10 cellular contexts compared by ENCODE assay signal in genomic region chr19:44745887-44746600, GRCh38. TPM values are rescaled to one million over a fixed set of nuclear protein-coding genes. Genes with fewer than 3 reads are reported as not detected.
A peak's percentile ranks its signal among the peaks of the same experiment; 100 is the strongest.
DNase-seq lines count a peak whose midpoint lies in the region; ATAC-seq and TF ChIP-seq lines count a peak whose summit lies in the region.
"Had no signal": no experiment of that assay in that cellular context is flagged by ENCODE, and none has a peak within 500 bp of the region (broad histone marks: within the 10 kb centered on the region; RNA-seq: fewer than 3 reads in every experiment).

No MANE protein-coding gene starts in this region.

- 72 to 86% methylated on average over 3 to 4 of the region's 4 CpGs for WGBS in GM23248 (ENCODE audit: low coverage in 1 of 2, low lambda C conversion rate in 2 of 2, missing lambda C conversion rate in 2 of 2), 2 experiments

- H3K27ac Mint-ChIP-seq in activated T-helper 1 cell treated with anti-CD3 and anti-CD28 coated beads, Interleukin-12 subunit alpha, Interleukin-12 subunit beta, Interleukin-2, Interleukin-4 antibody, amounts not matched to agents 30 ng/mL and 10 ng/mL and 1 ng/mL, durations not matched to agents 14 hours and 24 hours and 36 hours = peak overlapping the region; percentile 46

- peaks cover 23% of the 10 kb centered on the region for H3K79me2 ChIP-seq in GM23248 (ENCODE audit: insufficient read depth)

- peak overlapping the region; percentile 32 for H3K4me3 Mint-ChIP-seq in activated T-helper 1 cell treated with anti-CD3 and anti-CD28 coated beads, Interleukin-12 subunit alpha, Interleukin-12 subunit beta, Interleukin-2, Interleukin-4 antibody, amounts not matched to agents 30 ng/mL and 10 ng/mL and 1 ng/mL, durations not matched to agents 14 hours and 24 hours and 36 hours

- no peaks in the 10 kb centered on the region for H3K9me2 ChIP-seq in GM23248 (ENCODE audit: insufficient read depth)

- no peak for TF ChIP-seq CTCF in left lung (IDR thresholded peaks at IDR 0.05)

- in situ Hi-C loops in GM23248 (cut with MboI) = no loop called here

- DNase-seq in GM23248 (no peak), left lung (no peak), ecto neural progenitor cell (ENCODE audit: low spot score) (no peak), substantia nigra (lab: John Stamatoyannopoulos, UW) (no peak)
- no peak for DNase-seq in activated T-helper 1 cell treated with anti-CD3 and anti-CD28 coated beads, Interleukin-12 subunit alpha, Interleukin-12 subunit beta, Interleukin-2, Interleukin-4 antibody, amounts not matched to agents 30 ng/mL and 10 ng/mL and 1 ng/mL, durations not matched to agents 14 hours and 24 hours and 36 hours (ENCODE audit: low spot score)
- no peak for DNase-seq in stimulated activated CD4-positive, alpha-beta T cell treated with anti-CD3 and anti-CD28 coated beads, Interleukin-2, amount 100 ng/mL, for 24 hours

- no peaks in the 10 kb centered on the region for H4K20me1 ChIP-seq in GM23248 (ENCODE audit: insufficient read depth)

- H3K4me1 ChIP-seq in GM23248 (ENCODE audit: insufficient read depth) = peaks cover 41% of the 10 kb centered on the region
- H3K4me1 ChIP-seq in left lung = peaks cover 48 to 80% of the 10 kb centered on the region in 2 donors

- H2AFZ ChIP-seq in GM23248 = no peak overlapping the region

- peak overlapping the region; percentile 74 for H3K9ac ChIP-seq in GM23248

- H3K27ac ChIP-seq in GM23248 (0 out of 2 replicates have a peak overlapping the region, but pooled peaks have one; percentile 83), left lung (peak overlapping the region; percentile 93 to 97), skin epidermis (peak overlapping the region in 20 of 21 experiments; percentile 16 to 99 (median 97)), substantia nigra (ENCODE audit: low read depth, low read length, poor library complexity, severe bottlenecking) (no peak overlapping the region)

- intact Hi-C loops in activated T-helper 1 cell treated with anti-CD3 and anti-CD28 coated beads, Interleukin-12 subunit alpha, Interleukin-12 subunit beta, Interleukin-2, Interleukin-4 antibody, amounts not matched to agents 30 ng/mL and 10 ng/mL and 1 ng/mL, durations not matched to agents 14 hours and 24 hours and 36 hours (cut with micrococcal nuclease) = no loop called here
- intact Hi-C loops in left lung (cut with DNase I) = no loop called here

- H3K36me3 Mint-ChIP-seq in activated T-helper 1 cell treated with anti-CD3 and anti-CD28 coated beads, Interleukin-12 subunit alpha, Interleukin-12 subunit beta, Interleukin-2, Interleukin-4 antibody, amounts not matched to agents 30 ng/mL and 10 ng/mL and 1 ng/mL, durations not matched to agents 14 hours and 24 hours and 36 hours (ENCODE audit: low read depth) = peaks cover 15% of the 10 kb centered on the region

- H3K9me3 Mint-ChIP-seq in activated T-helper 1 cell treated with anti-CD3 and anti-CD28 coated beads, Interleukin-12 subunit alpha, Interleukin-12 subunit beta, Interleukin-2, Interleukin-4 antibody, amounts not matched to agents 30 ng/mL and 10 ng/mL and 1 ng/mL, durations not matched to agents 14 hours and 24 hours and 36 hours = no peaks in the 10 kb centered on the region

- H3K27me3 ChIP-seq in GM23248 (replicated peaks; ENCODE audit: insufficient read depth) = no peaks in the 10 kb centered on the region
- H3K27me3 ChIP-seq in left lung = no peaks in the 10 kb centered on the region

- H3K9me3 ChIP-seq in GM23248 (ENCODE audit: low read depth) (no peaks in the 10 kb centered on the region), left lung (no peaks in the 10 kb centered on the region)

- H3K4me2 ChIP-seq in GM23248 (ENCODE audit: unreplicated experiment) = no peak overlapping the region

- H3K36me3 ChIP-seq in GM23248 (ENCODE audit: low read depth) = no peaks in the 10 kb centered on the region
- peaks cover 0 to 15% of the 10 kb centered on the region in 2 donors for H3K36me3 ChIP-seq in left lung

- H3K27me3 Mint-ChIP-seq in activated T-helper 1 cell treated with anti-CD3 and anti-CD28 coated beads, Interleukin-12 subunit alpha, Interleukin-12 subunit beta, Interleukin-2, Interleukin-4 antibody, amounts not matched to agents 30 ng/mL and 10 ng/mL and 1 ng/mL, durations not matched to agents 14 hours and 24 hours and 36 hours (ENCODE audit: insufficient read depth) = no peaks in the 10 kb centered on the region

- peaks cover 37% of the 10 kb centered on the region for H3K4me1 Mint-ChIP-seq in activated T-helper 1 cell treated with anti-CD3 and anti-CD28 coated beads, Interleukin-12 subunit alpha, Interleukin-12 subunit beta, Interleukin-2, Interleukin-4 antibody, amounts not matched to agents 30 ng/mL and 10 ng/mL and 1 ng/mL, durations not matched to agents 14 hours and 24 hours and 36 hours (ENCODE audit: low read depth)

- ATAC-seq in left lung = no peak
- ATAC-seq in HG02852 (IDR thresholded peaks at IDR 0.05; ENCODE audit: unreplicated experiment) = no peak

- peaks cover 18% of the 10 kb centered on the region for H3F3A ChIP-seq in GM23248 (ENCODE audit: insufficient read depth)

- H3K4me3 ChIP-seq in GM23248 (no peak overlapping the region), left lung (peak overlapping the region in 1 of 2 donors; percentile 83), skin epidermis (no peak overlapping the region)

RNA-seq across cellular contexts. Expression of gene BCL3, which starts 2.5 kb away (rescaled TPM):
- total RNA-seq in GM23248 (2014; rRNA removed; shearing (Covaris generic)) = 11.3 and 18.6 TPM in 2 replicates
- 24.6 and 26.8 TPM in 2 replicates for polyA plus RNA-seq in GM23248 (2016; fragmentation: Nextera tagmentation; extraction: Ambion mirVana)
- total RNA-seq in activated T-helper 1 cell treated with anti-CD3 and anti-CD28 coated beads, Interleukin-12 subunit alpha, Interleukin-12 subunit beta, Interleukin-2, Interleukin-4 antibody, amounts not matched to agents 30 ng/mL and 10 ng/mL and 1 ng/mL, durations not matched to agents 14 hours and 24 hours and 36 hours = 67.2 and 74.6 TPM in 2 replicates
- 10 to 100 TPM; 48.2 to 79.9 TPM for total RNA-seq in left lung

RNA-seq across cellular contexts. Expression of gene CBLC, which starts 31.6 kb away (rescaled TPM):
- total RNA-seq in GM23248 (2014; rRNA removed; shearing (Covaris generic)) = not detected in 2 replicates
- polyA plus RNA-seq in GM23248 (2016; fragmentation: Nextera tagmentation; extraction: Ambion mirVana) = not detected in 2 replicates
- total RNA-seq in activated T-helper 1 cell treated with anti-CD3 and anti-CD28 coated beads, Interleukin-12 subunit alpha, Interleukin-12 subunit beta, Interleukin-2, Interleukin-4 antibody, amounts not matched to agents 30 ng/mL and 10 ng/mL and 1 ng/mL, durations not matched to agents 14 hours and 24 hours and 36 hours = not detected in 2 replicates
- total RNA-seq in left lung = 1 to 10 TPM; 5.2 to 6.1 TPM
- total RNA-seq: endothelial cell of umbilical vein, mononuclear cell had no signal

RNA-seq across cellular contexts. Expression of gene CEACAM16, which starts 47.1 kb away (rescaled TPM):
- total RNA-seq in GM23248 (2014; rRNA removed; shearing (Covaris generic)) = not detected in 2 replicates
- polyA plus RNA-seq in GM23248 (2016; fragmentation: Nextera tagmentation; extraction: Ambion mirVana) = not detected in 2 replicates
- total RNA-seq in activated T-helper 1 cell treated with anti-CD3 and anti-CD28 coated beads, Interleukin-12 subunit alpha, Interleukin-12 subunit beta, Interleukin-2, Interleukin-4 antibody, amounts not matched to agents 30 ng/mL and 10 ng/mL and 1 ng/mL, durations not matched to agents 14 hours and 24 hours and 36 hours = not detected in 2 replicates
- under 1 TPM in 1 of 2 donors, not detected in 1; 0.20 TPM for total RNA-seq in left lung
- total RNA-seq: endothelial cell of umbilical vein, mononuclear cell had no signal
- polyA plus RNA-seq: endothelial cell of umbilical vein had no signal
